In genomic region chr9:33289501-33289900, GRCh38 we compare ENCODE assay signal across 8 cellular contexts. TPM values are rescaled to one million over a fixed set of nuclear protein-coding genes. Genes with fewer than 3 reads are reported as not detected.
A peak's percentile ranks its signal among the peaks of the same experiment; 100 is the strongest.
DNase-seq lines count a peak whose midpoint lies in the region; ATAC-seq and TF ChIP-seq lines count a peak whose summit lies in the region.

No MANE protein-coding gene starts in this region.

- peaks cover 26% of the 10 kb centered on the region for H3K4me1 Mint-ChIP-seq in type B pancreatic cell (ENCODE audit: unreplicated experiment)

- no peak for DNase-seq in GM12865 (ENCODE audit: low read depth)
- DNase-seq in SW480 (ENCODE audit: low spot score): peak; percentile 7
- DNase-seq in choroid plexus epithelial cell (ENCODE audit: low read depth): peak; percentile 19
- no peak for DNase-seq in type B pancreatic cell (ENCODE audit: extremely low spot score, unreplicated experiment)
- DNase-seq in NOMO-1 treated with DMSO at 0.1 percent for 48 hours (lab: John Stamatoyannopoulos, UW; ENCODE audit: unreplicated experiment): no peak
- DNase-seq in DMS153 treated with DMSO at 0.1 percent for 48 hours (lab: John Stamatoyannopoulos, UW; ENCODE audit: unreplicated experiment): no peak

- peaks cover 17% of the 10 kb centered on the region for H3K36me3 Mint-ChIP-seq in type B pancreatic cell

- H3K4me1 ChIP-seq in mucosa of stomach (ENCODE audit: control insufficient read depth, insufficient read depth, low read length): peaks cover 30% of the 10 kb centered on the region

- peak overlapping the region; percentile 98 for H3K9ac ChIP-seq in mucosa of stomach (ENCODE audit: low read length)

- no peaks in the 10 kb centered on the region for H3K9me3 ChIP-seq in mucosa of stomach (ENCODE audit: control insufficient read depth, low read length)

- peak overlapping the region; percentile 99 for H3K4me3 Mint-ChIP-seq in type B pancreatic cell

- no peak for ATAC-seq in GM21447 (IDR thresholded peaks at IDR 0.05; ENCODE audit: unreplicated experiment)

- H3K27me3 Mint-ChIP-seq in type B pancreatic cell: no peaks in the 10 kb centered on the region

- TF ChIP-seq CTCF in GM12865 (IDR thresholded peaks at IDR 0.05; ENCODE audit: insufficient read depth, low read depth, low read length, missing control alignments) (no peak), choroid plexus epithelial cell (conservative IDR thresholded peaks at IDR 0.05; ENCODE audit: low read depth, low read length) (no peak), type B pancreatic cell (conservative IDR thresholded peaks at IDR 0.05) (no peak)

- H3K27me3 ChIP-seq in mucosa of stomach (ENCODE audit: control insufficient read depth, insufficient read depth, low read length): no peaks in the 10 kb centered on the region

- H3K4me3 ChIP-seq in GM12865 (ENCODE audit: low read depth, low read length) (peak overlapping the region; percentile 85), choroid plexus epithelial cell (ENCODE audit: low read depth, low read length) (peak overlapping the region; percentile 17), mucosa of stomach (ENCODE audit: low read length) (no peak overlapping the region)

- no peaks in the 10 kb centered on the region for H3K9me3 Mint-ChIP-seq in type B pancreatic cell

- H3K27ac Mint-ChIP-seq in type B pancreatic cell: peak overlapping the region; percentile 100

- peaks cover 5% of the 10 kb centered on the region for H3K36me3 ChIP-seq in mucosa of stomach (ENCODE audit: control insufficient read depth, insufficient read depth, low read length)

RNA-seq across cellular contexts. Expression of gene NFX1, which starts 0.8 kb away (rescaled TPM):
- 34.1 and 36.4 TPM in 2 replicates for total RNA-seq in type B pancreatic cell (ENCODE audit: low replicate concordance)

RNA-seq across cellular contexts. Expression of gene CHMP5, which starts 24.7 kb away (rescaled TPM):
- 51.4 and 53.7 TPM in 2 replicates for total RNA-seq in type B pancreatic cell (ENCODE audit: low replicate concordance)

RNA-seq across cellular contexts. Expression of gene BAG1, which starts 25.0 kb away (rescaled TPM):
- 92.6 and 113 TPM in 2 replicates for total RNA-seq in type B pancreatic cell (ENCODE audit: low replicate concordance)

RNA-seq across cellular contexts. Expression of gene SPINK4, which starts 49.5 kb away (rescaled TPM):
- not detected in 2 replicates for total RNA-seq in type B pancreatic cell (ENCODE audit: low replicate concordance)

Comparison
In these comparisons a context has a peak if more than half of its experiments do, and no peak if none do; other contexts are left out.
1. DNase-seq: peak in SW480 (single experiment) and choroid plexus epithelial cell (single experiment); none in GM12865 (single experiment), type B pancreatic cell (single experiment), NOMO-1 treated with DMSO at 0.1 percent for 48 hours (single experiment) and DMS153 treated with DMSO at 0.1 percent for 48 hours (single experiment).